ENCODE assay signal across 24 cellular contexts in genomic region chr19:47679922-47680857, GRCh38. TPM values are rescaled to one million over a fixed set of nuclear protein-coding genes. Genes with fewer than 3 reads are reported as not detected.
"Had no signal": no experiment of that assay in that cellular context is flagged by ENCODE, and none has a peak within 500 bp of the region (broad histone marks: within the 10 kb centered on the region; RNA-seq: fewer than 3 reads in every experiment).

No MANE protein-coding gene starts in this region.

- H3K4me3 ChIP-seq: adrenal gland had no signal

- H3K27ac ChIP-seq: adrenal gland had no signal

- H3K27ac Mint-ChIP-seq: activated CD8-positive, alpha-beta T cell treated with anti-CD3 and anti-CD28 coated beads, Interleukin-2, amount 10 ng/mL, durations not matched to agents 7 days and 5 days; activated naive CD8-positive, alpha-beta T cell treated with anti-CD3 and anti-CD28 coated beads, Interleukin-2, amount 10 ng/mL, durations not matched to agents 7 days and 5 days; T-helper 1 cell treated with Interleukin-12 subunit alpha and Interleukin-12 subunit beta and Interleukin-4 antibody, amounts not matched to agents 30 μg/mL and 1 μg/mL, for 36 hours had no signal

- H3K4me1 ChIP-seq: adrenal gland had no signal

- H3K9me3 Mint-ChIP-seq: activated naive CD8-positive, alpha-beta T cell treated with anti-CD3 and anti-CD28 coated beads, Interleukin-2, amount 10 ng/mL, durations not matched to agents 7 days and 5 days; T-helper 1 cell treated with Interleukin-12 subunit alpha and Interleukin-12 subunit beta and Interleukin-4 antibody, amounts not matched to agents 30 μg/mL and 1 μg/mL, for 36 hours had no signal

- H3K4me3 Mint-ChIP-seq: activated CD8-positive, alpha-beta T cell treated with anti-CD3 and anti-CD28 coated beads, Interleukin-2, amount 10 ng/mL, durations not matched to agents 7 days and 5 days; activated naive CD8-positive, alpha-beta T cell treated with anti-CD3 and anti-CD28 coated beads, Interleukin-2, amount 10 ng/mL, durations not matched to agents 7 days and 5 days; T-helper 1 cell treated with Interleukin-12 subunit alpha and Interleukin-12 subunit beta and Interleukin-4 antibody, amounts not matched to agents 30 μg/mL and 1 μg/mL, for 36 hours had no signal

- DNase-seq: activated CD4-positive, alpha-beta T cell treated with anti-CD3 and anti-CD28 coated beads for 48 hours; activated CD4-positive, alpha-beta T cell treated with anti-CD3 and anti-CD28 coated beads, Interleukin-2, amount 50 U/mL, for 4 hours; activated CD8-positive, alpha-beta memory T cell treated with anti-CD3 and anti-CD28 coated beads, Interleukin-2, amount 50 U/mL, for 48 hours; activated CD8-positive, alpha-beta T cell treated with anti-CD3 and anti-CD28 coated beads, Interleukin-2, amount 10 ng/mL, durations not matched to agents 7 days and 5 days; activated naive CD4-positive, alpha-beta T cell treated with anti-CD3 and anti-CD28 coated beads, Interleukin-2, amount 50 U/mL, for 16 hours; activated naive CD8-positive, alpha-beta T cell treated with anti-CD3 and anti-CD28 coated beads, Interleukin-2, amount 10 ng/mL, durations not matched to agents 7 days and 5 days; activated T-cell treated with anti-CD3 and anti-CD28 coated beads, Interleukin-2, amount 50 U/mL, for 1 hour; adrenal gland; anterior cingulate cortex; cerebellar nuclear complex; Karpas-422; NCI-H1105 treated with DMSO at 0.1 percent for 48 hours; NCI-H146; NCI-H187 treated with DMSO at 0.1 percent for 48 hours; NCI-H2171; NCI-H226; NCI-H526 treated with DMSO at 0.1 percent for 48 hours; NCI-H82; RPMI8226; SHP77 treated with DMSO at 0.1 percent for 48 hours had no signal

- ATAC-seq: activated CD4-positive, CD25-positive, alpha-beta regulatory T cell treated with anti-CD3 and anti-CD28 coated beads, Interleukin-2, amount 50 U/mL, for 24 hours; activated CD8-positive, alpha-beta T cell treated with anti-CD3 and anti-CD28 coated beads, Interleukin-2, amount 10 ng/mL, durations not matched to agents 7 days and 5 days; Panc1 had no signal

- H3K27me3 ChIP-seq: adrenal gland had no signal

- H3K9me3 ChIP-seq: adrenal gland had no signal

- H3K27me3 Mint-ChIP-seq: activated naive CD8-positive, alpha-beta T cell treated with anti-CD3 and anti-CD28 coated beads, Interleukin-2, amount 10 ng/mL, durations not matched to agents 7 days and 5 days had no signal

RNA-seq across cellular contexts. Expression of gene EHD2, which starts 33.0 kb away (rescaled TPM):
- total RNA-seq: OCI-LY7 had no signal
